33 cellular contexts compared by ENCODE assay signal in the genomic region with DNA sequence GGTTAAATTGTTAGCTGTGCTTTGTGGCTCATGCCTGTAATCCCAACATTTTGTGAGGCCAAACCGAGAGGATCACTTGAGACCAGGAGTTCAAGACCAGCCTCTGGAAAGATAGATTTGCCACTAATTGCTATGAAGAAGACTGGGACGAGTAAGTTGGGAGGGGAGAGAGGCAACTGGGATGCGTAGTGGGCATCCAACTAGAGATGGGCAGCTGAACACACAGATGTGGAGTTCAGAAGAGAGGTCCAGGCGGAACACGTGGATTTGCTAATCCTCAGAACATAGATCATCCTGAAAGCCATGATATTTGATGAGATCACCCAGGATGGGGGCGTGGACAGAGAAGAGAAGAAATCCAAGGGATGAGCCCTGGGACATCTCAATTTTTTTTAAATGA. TPM values are rescaled to one million over a fixed set of nuclear protein-coding genes. Genes with fewer than 3 reads are reported as not detected.
"Had no signal": no experiment of that assay in that cellular context is flagged by ENCODE, and none has a peak within 500 bp of the region (broad histone marks: within the 10 kb centered on the region; RNA-seq: fewer than 3 reads in every experiment).

No MANE protein-coding gene starts in this region.

- H3K36me3 ChIP-seq: adrenal gland, Peyer's patch, SJSA1 had no signal

- H3K4me1 ChIP-seq: adrenal gland, body of pancreas, Peyer's patch, SJSA1 had no signal

- H3K27me3 ChIP-seq: body of pancreas, Peyer's patch had no signal

- DNase-seq: activated B cell treated with CpG ODN at 0.5 μM for 24 hours; activated CD4-positive, alpha-beta memory T cell treated with anti-CD3 and anti-CD28 coated beads for 36 hours; activated CD4-positive, alpha-beta T cell treated with anti-CD3 and anti-CD28 coated beads for 4 hours; activated CD4-positive, alpha-beta T cell treated with anti-CD3 and anti-CD28 coated beads, Interleukin-2, amount 50 U/mL, for 1 hour; activated CD4-positive, CD25-positive, alpha-beta regulatory T cell treated with anti-CD3 and anti-CD28 coated beads, Interleukin-2, amount 50 U/mL, for 72 hours; activated CD8-positive, alpha-beta memory T cell treated with anti-CD3 and anti-CD28 coated beads, Interleukin-2, amount 50 U/mL, for 4 hours; activated gamma-delta T cell treated with Interleukin-2 at 50 U/mL for 16 hours; activated naive CD4-positive, alpha-beta T cell treated with anti-CD3 and anti-CD28 coated beads for 36 hours; activated T-cell treated with anti-CD3 and anti-CD28 coated beads for 4 hours; activated T-cell treated with anti-CD3 and anti-CD28 coated beads, Interleukin-2, amount 50 U/mL, for 4 hours; adrenal gland; body of pancreas; caudate nucleus; NCI-H1092 treated with DMSO at 0.1 percent for 48 hours; NCI-H1417; NCI-H146; NCI-H187; NCI-H2029 treated with DMSO at 0.1 percent for 48 hours; NCI-H2107; NCI-H2171; NCI-H2227 treated with DMSO at 0.1 percent for 48 hours; NCI-H446 treated with DMSO at 0.1 percent for 48 hours; NCI-H524; PC-3; Peyer's patch; RPMI8226; SHP77 treated with DMSO at 0.1 percent for 48 hours; SK-N-SH had no signal

- H3K9ac ChIP-seq: SK-N-SH had no signal

- H3K4me2 ChIP-seq: SK-N-SH had no signal

- H3K4me3 ChIP-seq: adrenal gland, body of pancreas, K562, Peyer's patch, SJSA1 had no signal

- ATAC-seq: activated naive CD4-positive, alpha-beta T cell treated with anti-CD3 and anti-CD28 coated beads, Interleukin-2, amount 50 U/mL, for 72 hours; activated T-cell treated with anti-CD3 and anti-CD28 coated beads, Interleukin-2, amount 50 U/mL, for 4 hours; body of pancreas; K562; PC-3 had no signal

- H3K27ac ChIP-seq: adrenal gland, body of pancreas, Peyer's patch, SJSA1, VCaP had no signal

- H3K9me3 ChIP-seq: body of pancreas, Peyer's patch, SJSA1, SK-N-SH had no signal

RNA-seq across cellular contexts. Expression of gene CYP26B1, which starts 48.7 kb away (rescaled TPM):
- total RNA-seq: activated B cell treated with CpG ODN at 0.5 μM for 24 hours; activated CD4-positive, alpha-beta memory T cell treated with anti-CD3 and anti-CD28 coated beads for 36 hours; activated naive CD4-positive, alpha-beta T cell treated with anti-CD3 and anti-CD28 coated beads for 36 hours; activated T-helper 1 cell treated with anti-CD3 and anti-CD28 coated beads, Interleukin-12 subunit alpha, Interleukin-12 subunit beta, Interleukin-2, Interleukin-4 antibody, amounts not matched to agents 30 ng/mL and 10 ng/mL and 1 ng/mL, durations not matched to agents 14 hours and 24 hours and 36 hours had no signal
